Comparison of ENCODE assay signal across 37 cellular contexts in the genomic region with DNA sequence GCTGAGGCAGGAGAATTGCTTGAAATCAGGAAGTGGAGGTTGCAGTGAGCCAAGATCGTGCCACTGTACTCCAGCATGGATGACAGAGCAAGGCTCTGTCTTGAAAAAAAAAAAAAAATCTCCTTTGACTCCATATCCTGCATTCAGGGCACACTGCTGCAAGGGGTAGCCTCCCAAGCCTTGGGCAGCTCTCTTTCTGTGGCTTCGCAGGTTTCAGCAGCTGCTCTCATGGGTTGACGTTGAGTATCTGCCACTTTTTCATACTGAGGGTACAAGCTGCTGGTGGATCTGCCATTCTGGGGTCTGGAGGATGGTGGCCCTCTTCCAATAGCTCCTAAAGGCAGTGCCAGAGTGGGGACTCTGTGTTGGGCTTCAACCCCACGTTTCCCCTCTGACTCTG.
"Had no signal": no experiment of that assay in that cellular context is flagged by ENCODE, and none has a peak within 500 bp of the region (broad histone marks: within the 10 kb centered on the region; RNA-seq: fewer than 3 reads in every experiment).

No MANE protein-coding gene starts in this region.

- ATAC-seq: activated CD8-positive, alpha-beta T cell treated with anti-CD3 and anti-CD28 coated beads for 36 hours; activated naive CD4-positive, alpha-beta T cell treated with anti-CD3 and anti-CD28 coated beads, Interleukin-2, amount 50 U/mL, for 72 hours; activated T-cell treated with anti-CD3 and anti-CD28 coated beads, Interleukin-2, amount 50 U/mL, for 72 hours; activated T-helper 17 cell treated with anti-CD3 and anti-CD28 coated beads, Interleukin-2, amount 50 U/mL, for 72 hours; body of pancreas had no signal

- H3K9me3 Mint-ChIP-seq: activated CD4-positive, alpha-beta T cell treated with anti-CD3 and anti-CD28 coated beads, Interleukin-2, amount 10 ng/mL, durations not matched to agents 24 days and 14 days had no signal

- H3K36me3 ChIP-seq: adrenal gland, brain microvascular endothelial cell, breast epithelium had no signal

- H3K4me3 ChIP-seq: adrenal gland, body of pancreas, breast epithelium had no signal

- FAIRE-seq: astrocyte, TTC549 had no signal

- H3K4me1 Mint-ChIP-seq: activated B cell treated with CpG ODN at 0.5 μM for 24 hours; activated CD4-positive, alpha-beta T cell treated with anti-CD3 and anti-CD28 coated beads, Interleukin-2, amount 10 ng/mL, durations not matched to agents 24 days and 14 days; activated naive CD8-positive, alpha-beta T cell treated with anti-CD3 and anti-CD28 coated beads for 36 hours; activated T-helper 17 cell treated with anti-CD3 and anti-CD28 coated beads, Interleukin-2, amount 50 U/mL, for 72 hours had no signal

- H3K27me3 Mint-ChIP-seq: activated B cell treated with CpG ODN at 0.5 μM for 24 hours; activated CD4-positive, alpha-beta memory T cell treated with anti-CD3 and anti-CD28 coated beads for 36 hours; activated CD4-positive, alpha-beta T cell treated with anti-CD3 and anti-CD28 coated beads, Interleukin-2, amount 10 ng/mL, durations not matched to agents 24 days and 14 days; activated CD8-positive, alpha-beta T cell treated with anti-CD3 and anti-CD28 coated beads for 36 hours; activated naive CD8-positive, alpha-beta T cell treated with anti-CD3 and anti-CD28 coated beads for 36 hours; activated T-helper 17 cell treated with anti-CD3 and anti-CD28 coated beads, Interleukin-2, amount 50 U/mL, for 72 hours had no signal

- H3K27ac ChIP-seq: adrenal gland, body of pancreas, brain microvascular endothelial cell, breast epithelium, VCaP had no signal

- DNase-seq: activated B cell treated with CpG ODN at 0.5 μM for 24 hours; activated CD4-positive, alpha-beta memory T cell treated with anti-CD3 and anti-CD28 coated beads for 36 hours; activated CD4-positive, alpha-beta T cell treated with anti-CD3 and anti-CD28 coated beads for 4 hours; activated CD4-positive, alpha-beta T cell treated with anti-CD3 and anti-CD28 coated beads, Interleukin-2, amount 10 ng/mL, durations not matched to agents 24 days and 14 days; activated CD4-positive, alpha-beta T cell treated with anti-CD3 and anti-CD28 coated beads, Interleukin-2, amount 50 U/mL, for 1 hour; activated CD4-positive, alpha-beta T cell treated with anti-CD3 and anti-CD28 coated beads, Interleukin-2, amount 50 U/mL, for 4 hours; activated CD4-positive, CD25-positive, alpha-beta regulatory T cell treated with anti-CD3 and anti-CD28 coated beads, Interleukin-2, amount 50 U/mL, for 72 hours; activated CD8-positive, alpha-beta memory T cell treated with anti-CD3 and anti-CD28 coated beads, Interleukin-2, amount 50 U/mL, for 4 hours; activated CD8-positive, alpha-beta T cell treated with anti-CD3 and anti-CD28 coated beads for 36 hours; activated effector memory CD4-positive, alpha-beta T cell treated with anti-CD3 and anti-CD28 coated beads, Interleukin-2, amount 50 U/mL, for 16 hours; activated gamma-delta T cell treated with Interleukin-2 at 50 U/mL for 16 hours; activated naive CD4-positive, alpha-beta T cell; activated naive CD4-positive, alpha-beta T cell treated with anti-CD3 and anti-CD28 coated beads for 36 hours; activated naive CD4-positive, alpha-beta T cell treated with anti-CD3 and anti-CD28 coated beads, Interleukin-2, amount 50 U/mL, for 16 hours; activated naive CD8-positive, alpha-beta T cell treated with anti-CD3 and anti-CD28 coated beads for 36 hours; activated T-cell treated with anti-CD3 and anti-CD28 coated beads for 4 hours; activated T-cell treated with anti-CD3 and anti-CD28 coated beads, Interleukin-2, amount 50 U/mL, for 1 hour; activated T-cell treated with anti-CD3 and anti-CD28 coated beads, Interleukin-2, amount 50 U/mL, for 4 hours; activated T-cell treated with anti-CD3 and anti-CD28 coated beads, Interleukin-2, amount 50 U/mL, for 72 hours; adrenal gland; amniotic stem cell; aorta; body of pancreas; brain microvascular endothelial cell; central memory CD4-positive, alpha-beta T cell; T-helper 1 cell; T-helper 2 cell; T-helper 9 cell had no signal

- H3K4me1 ChIP-seq: adrenal gland, body of pancreas, breast epithelium had no signal

- H3K27me3 ChIP-seq: adrenal gland, body of pancreas, brain microvascular endothelial cell, breast epithelium had no signal

- H3K9me3 ChIP-seq: adrenal gland, body of pancreas had no signal

- H3K27ac Mint-ChIP-seq: activated B cell treated with CpG ODN at 0.5 μM for 24 hours; activated CD4-positive, alpha-beta memory T cell treated with anti-CD3 and anti-CD28 coated beads for 36 hours; activated CD4-positive, alpha-beta T cell treated with anti-CD3 and anti-CD28 coated beads, Interleukin-2, amount 10 ng/mL, durations not matched to agents 24 days and 14 days; activated CD8-positive, alpha-beta T cell treated with anti-CD3 and anti-CD28 coated beads for 36 hours; activated naive CD4-positive, alpha-beta T cell treated with anti-CD3 and anti-CD28 coated beads for 36 hours; activated naive CD4-positive, alpha-beta T cell treated with anti-CD3 and anti-CD28 coated beads, Interleukin-2, amount 50 U/mL, for 72 hours; activated naive CD8-positive, alpha-beta T cell treated with anti-CD3 and anti-CD28 coated beads for 36 hours; activated T-cell treated with anti-CD3 and anti-CD28 coated beads, Interleukin-2, amount 50 U/mL, for 72 hours; activated T-helper 1 cell treated with anti-CD3 and anti-CD28 coated beads, Interleukin-12 subunit alpha, Interleukin-12 subunit beta, Interleukin-2, Interleukin-4 antibody, amounts not matched to agents 30 ng/mL and 10 ng/mL and 1 ng/mL, durations not matched to agents 14 hours and 24 hours and 36 hours; activated T-helper 17 cell treated with anti-CD3 and anti-CD28 coated beads, Interleukin-2, amount 50 U/mL, for 72 hours; T-helper 1 cell treated with Interleukin-12 subunit alpha and Interleukin-12 subunit beta and Interleukin-4 antibody, amounts not matched to agents 30 μg/mL and 1 μg/mL, for 36 hours; T-helper 2 cell treated with Interferon-gamma antibody and Interleukin-4, amounts not matched to agents 5 μg/mL and 100 μg/mL, for 36 hours had no signal

- H3K4me3 Mint-ChIP-seq: activated B cell treated with CpG ODN at 0.5 μM for 24 hours; activated CD4-positive, alpha-beta memory T cell treated with anti-CD3 and anti-CD28 coated beads for 36 hours; activated CD4-positive, alpha-beta T cell treated with anti-CD3 and anti-CD28 coated beads, Interleukin-2, amount 10 ng/mL, durations not matched to agents 24 days and 14 days; activated CD8-positive, alpha-beta T cell treated with anti-CD3 and anti-CD28 coated beads for 36 hours; activated naive CD4-positive, alpha-beta T cell treated with anti-CD3 and anti-CD28 coated beads for 36 hours; activated naive CD8-positive, alpha-beta T cell treated with anti-CD3 and anti-CD28 coated beads for 36 hours; activated T-cell treated with anti-CD3 and anti-CD28 coated beads, Interleukin-2, amount 50 U/mL, for 4 hours; activated T-cell treated with anti-CD3 and anti-CD28 coated beads, Interleukin-2, amount 50 U/mL, for 72 hours; activated T-helper 1 cell treated with anti-CD3 and anti-CD28 coated beads, Interleukin-12 subunit alpha, Interleukin-12 subunit beta, Interleukin-2, Interleukin-4 antibody, amounts not matched to agents 30 ng/mL and 10 ng/mL and 1 ng/mL, durations not matched to agents 14 hours and 24 hours and 36 hours; activated T-helper 17 cell treated with anti-CD3 and anti-CD28 coated beads, Interleukin-2, amount 50 U/mL, for 72 hours; T-helper 1 cell treated with Interleukin-12 subunit alpha and Interleukin-12 subunit beta and Interleukin-4 antibody, amounts not matched to agents 30 μg/mL and 1 μg/mL, for 36 hours; T-helper 2 cell treated with Interferon-gamma antibody and Interleukin-4, amounts not matched to agents 5 μg/mL and 100 μg/mL, for 36 hours had no signal
